8 cellular contexts compared by ENCODE assay signal in the genomic region with DNA sequence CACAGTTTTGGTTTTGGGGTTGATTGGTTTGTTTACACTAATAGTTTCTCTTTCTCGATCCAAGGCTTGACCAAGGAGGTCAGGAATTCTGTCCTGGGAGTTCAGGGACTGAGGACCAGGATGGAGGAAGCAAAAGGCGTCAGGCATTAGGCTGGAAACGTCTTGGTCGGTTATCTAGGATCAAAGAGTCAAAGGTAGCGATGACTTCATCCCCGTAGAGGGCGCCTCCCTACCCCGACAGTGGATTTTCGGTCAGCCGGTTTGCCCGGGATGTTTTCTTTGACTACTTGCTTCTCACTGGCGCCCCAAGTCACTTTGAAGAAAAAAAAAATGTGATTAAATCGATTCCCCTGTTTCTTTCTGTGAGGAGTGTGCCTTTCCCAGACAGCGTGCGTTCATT.
DNase-seq lines count a peak whose midpoint lies in the region; ATAC-seq lines count a peak whose summit lies in the region.

No MANE protein-coding gene starts in this region.

- H3K4me1 Mint-ChIP-seq in T-helper 1 cell treated with Interleukin-12 subunit alpha and Interleukin-12 subunit beta and Interleukin-4 antibody, amounts not matched to agents 30 μg/mL and 1 μg/mL, for 36 hours (ENCODE audit: low read depth): peaks cover 20% of the 10 kb centered on the region
- peaks cover 27% of the 10 kb centered on the region for H3K4me1 Mint-ChIP-seq in stimulated activated memory B cell treated with anti-CD40 and anti-IgM and Interleukin-4, amounts not matched to agents 10 μg/mL and 1 μg/mL and 100 μg/mL, for 72 hours

- peaks cover 68% of the 10 kb centered on the region for H3K27me3 Mint-ChIP-seq in T-helper 1 cell treated with Interleukin-12 subunit alpha and Interleukin-12 subunit beta and Interleukin-4 antibody, amounts not matched to agents 30 μg/mL and 1 μg/mL, for 36 hours (ENCODE audit: low read depth)
- H3K27me3 Mint-ChIP-seq in stimulated activated memory B cell treated with anti-CD40 and anti-IgM and Interleukin-4, amounts not matched to agents 10 μg/mL and 1 μg/mL and 100 μg/mL, for 72 hours: peaks cover 48% of the 10 kb centered on the region

- no peak overlapping the region for H3K27ac Mint-ChIP-seq in T-helper 1 cell treated with Interleukin-12 subunit alpha and Interleukin-12 subunit beta and Interleukin-4 antibody, amounts not matched to agents 30 μg/mL and 1 μg/mL, for 36 hours
- H3K27ac Mint-ChIP-seq in stimulated activated memory B cell treated with anti-CD40 and anti-IgM and Interleukin-4, amounts not matched to agents 10 μg/mL and 1 μg/mL and 100 μg/mL, for 72 hours: no peak overlapping the region

- H3K36me3 Mint-ChIP-seq in T-helper 1 cell treated with Interleukin-12 subunit alpha and Interleukin-12 subunit beta and Interleukin-4 antibody, amounts not matched to agents 30 μg/mL and 1 μg/mL, for 36 hours (ENCODE audit: low read depth): no peaks in the 10 kb centered on the region
- H3K36me3 Mint-ChIP-seq in stimulated activated memory B cell treated with anti-CD40 and anti-IgM and Interleukin-4, amounts not matched to agents 10 μg/mL and 1 μg/mL and 100 μg/mL, for 72 hours: no peaks in the 10 kb centered on the region

- ATAC-seq in stimulated activated memory B cell treated with anti-CD40 and anti-IgM and Interleukin-4, amounts not matched to agents 10 μg/mL and 1 μg/mL and 100 μg/mL, for 72 hours: no peak
- no peak for ATAC-seq in HG02870 (IDR thresholded peaks at IDR 0.05; ENCODE audit: unreplicated experiment)
- no peak for ATAC-seq in HG02571 (IDR thresholded peaks at IDR 0.05; ENCODE audit: unreplicated experiment)

- H3K9me3 Mint-ChIP-seq in T-helper 1 cell treated with Interleukin-12 subunit alpha and Interleukin-12 subunit beta and Interleukin-4 antibody, amounts not matched to agents 30 μg/mL and 1 μg/mL, for 36 hours: no peaks in the 10 kb centered on the region
- H3K9me3 Mint-ChIP-seq in stimulated activated memory B cell treated with anti-CD40 and anti-IgM and Interleukin-4, amounts not matched to agents 10 μg/mL and 1 μg/mL and 100 μg/mL, for 72 hours: no peaks in the 10 kb centered on the region

- H3K4me3 Mint-ChIP-seq in T-helper 1 cell treated with Interleukin-12 subunit alpha and Interleukin-12 subunit beta and Interleukin-4 antibody, amounts not matched to agents 30 μg/mL and 1 μg/mL, for 36 hours: peak overlapping the region; percentile 72
- H3K4me3 Mint-ChIP-seq in stimulated activated memory B cell treated with anti-CD40 and anti-IgM and Interleukin-4, amounts not matched to agents 10 μg/mL and 1 μg/mL and 100 μg/mL, for 72 hours: peak overlapping the region; percentile 74

- DNase-seq in NCI-H2171 treated with DMSO at 0.1 percent for 48 hours (lab: John Stamatoyannopoulos, UW) (peak; percentile 51), NCI-H2171 (lab: John Stamatoyannopoulos, UW) (no peak), germinal center (ENCODE audit: low spot score) (peak; percentile 36), NCI-H1092 treated with DMSO at 0.1 percent for 48 hours (lab: John Stamatoyannopoulos, UW) (no peak)

Comparison
In these comparisons a context has a peak if more than half of its experiments do, and no peak if none do; other contexts are left out.
1. DNase-seq: peak in NCI-H2171 treated with DMSO at 0.1 percent for 48 hours (single experiment) and germinal center (single experiment); none in NCI-H2171 (single experiment) and NCI-H1092 treated with DMSO at 0.1 percent for 48 hours (single experiment).